8 cellular contexts compared by ENCODE assay signal in the genomic region with DNA sequence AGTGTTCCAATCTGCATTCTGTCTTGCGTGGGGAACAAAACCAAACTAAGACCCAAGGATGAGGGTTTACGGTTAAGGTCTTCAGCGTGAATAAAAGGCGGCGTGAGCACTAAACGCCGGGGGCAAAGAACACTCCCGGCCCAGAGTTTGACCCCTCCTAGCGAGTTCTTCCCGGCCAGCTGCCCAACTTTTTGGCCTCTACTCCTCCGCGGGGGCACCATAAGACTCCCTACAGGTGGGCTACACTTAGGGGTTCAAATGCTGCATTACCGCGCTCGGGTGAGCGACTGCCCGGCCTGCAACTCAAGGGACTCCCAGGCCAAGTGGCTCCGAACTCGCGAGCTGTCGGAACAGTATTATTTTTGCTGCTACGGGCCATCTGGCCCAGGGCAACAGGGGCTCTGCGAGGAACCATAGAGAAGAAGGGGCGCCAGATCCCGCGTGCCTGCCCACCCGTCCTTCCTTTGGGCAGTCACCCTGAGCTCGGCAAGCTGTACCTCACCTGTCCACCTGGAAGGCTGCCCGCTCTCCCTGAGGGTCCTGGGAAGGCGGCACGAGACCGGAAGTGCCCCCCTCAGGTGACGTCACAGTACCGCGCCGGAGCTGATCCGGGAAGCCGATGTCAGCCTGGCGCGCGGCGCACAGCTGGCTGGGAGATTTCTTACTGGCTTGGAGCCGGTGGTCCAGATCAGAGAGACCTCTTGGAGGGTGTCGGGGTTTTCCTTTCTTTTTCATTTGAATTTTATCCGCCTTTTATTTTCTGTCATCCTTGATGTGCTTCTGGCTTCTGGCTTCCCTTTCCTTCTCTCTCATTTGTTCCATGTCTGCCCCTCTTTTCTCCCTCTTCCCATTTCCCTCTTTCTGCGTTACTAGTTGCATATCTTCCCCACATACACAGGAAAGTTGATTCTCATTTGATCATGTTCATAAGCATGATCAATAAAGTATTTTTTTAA. TPM values are rescaled to one million over a fixed set of nuclear protein-coding genes. Genes with fewer than 3 reads are reported as not detected.
DNase-seq lines count a peak whose midpoint lies in the region; ATAC-seq, FAIRE-seq and TF ChIP-seq lines count a peak whose summit lies in the region.

A gene (minus strand): TSS at position 567 of the 956 bp plus-strand sequence. CDS start 21,638 bp downstream, outside the sequence.

- H3K4me1 ChIP-seq in HUES64 (ENCODE audit: insufficient read depth, low read length) (no peaks in the 10 kb centered on the region; the same call in 1 of the 2 replicates), OCI-LY7 (ENCODE audit: insufficient read depth, low read length, poor library complexity, severe bottlenecking) (no peaks in the 10 kb centered on the region), mononuclear cell (ENCODE audit: insufficient read depth, low read length) (peaks cover 8% of the 10 kb centered on the region)

- H3K9me2 ChIP-seq in OCI-LY7 (ENCODE audit: insufficient read depth, low read length): no peaks in the 10 kb centered on the region

- H4K20me1 ChIP-seq in OCI-LY7 (ENCODE audit: insufficient read depth, low read length): no peaks in the 10 kb centered on the region

- H3K27me3 ChIP-seq in HUES64 (ENCODE audit: insufficient read depth, low read length): peaks cover 24% of the 10 kb centered on the region
- H3K27me3 ChIP-seq in mononuclear cell (ENCODE audit: insufficient read depth, low read length): peaks cover 4% of the 10 kb centered on the region

- peak within 1 kb of the TSS; percentile 100 for H2AFZ ChIP-seq in OCI-LY7 (ENCODE audit: low read length)

- no peak for FAIRE-seq in D721Med (lab: Jason Lieb, UNC)

- H3K27ac ChIP-seq in HUES64 (ENCODE audit: low read depth, low read length) (peak within 1 kb of the TSS; percentile 88), OCI-LY7 (ENCODE audit: low read depth, low read length, poor library complexity, severe bottlenecking) (peak within 1 kb of the TSS; percentile 68)

- ATAC-seq in GM21515 (IDR thresholded peaks at IDR 0.05; ENCODE audit: unreplicated experiment): peak; percentile 87

- H3K4me2 ChIP-seq in OCI-LY7 (ENCODE audit: low read length): peak within 1 kb of the TSS; percentile 97

- TF ChIP-seq CTCF in D721Med (IDR thresholded peaks at IDR 0.05; ENCODE audit: insufficient read depth, missing control alignments) (no peak), OCI-LY7 (conservative IDR thresholded peaks at IDR 0.05; ENCODE audit: low read length) (no peak), epithelial cell of esophagus (IDR thresholded peaks at IDR 0.05; ENCODE audit: insufficient read depth, low read depth, low read length, missing control alignments) (no peak)

- peaks cover 30% of the 10 kb centered on the region for H3K79me2 ChIP-seq in OCI-LY7 (ENCODE audit: insufficient read depth, low read depth, low read length)

- intact Hi-C loops in OCI-LY7 (cut with micrococcal nuclease; ENCODE audit: unreplicated experiment): loop anchor here (2.0 to 10.0 kb wide), 3 partner anchors 146 to 928 kb away; no protein-coding TSS in a partner anchor

- DNase-seq in D721Med (ENCODE audit: insufficient read length, low spot score) (peak; percentile 76), OCI-LY7 (ENCODE audit: low spot score) (peak; percentile 89), activated T-cell treated with anti-CD3 and anti-CD28 coated beads for 24 hours (ENCODE audit: low read depth) (peak; percentile 84), epithelial cell of esophagus (ENCODE audit: low read depth) (peak; percentile 79)
- peak; percentile 80 to 87 for DNase-seq in stimulated activated CD8-positive, alpha-beta memory T cell treated with anti-CD3 and anti-CD28 coated beads, Interleukin-2, amount 100 ng/mL, for 48 hours (ENCODE audit: low read depth in 2 of 2)

- BruUV-seq in OCI-LY7 (replicated peaks; lab: Mats Ljungman, UMichigan): TSS peak; percentile 63

- POLR2A ChIA-PET in OCI-LY7 (lab: Charles Lee): interaction anchor here (0.6 to 1.7 kb wide), 10 partner anchors 40 to 928 kb away, joined by 3 to 7 read pairs (median 4); a partner anchor contains a TSS

- H3K9ac ChIP-seq in HUES64 (ENCODE audit: low read depth, low read length): peak within 1 kb of the TSS; percentile 94

- H3K36me3 ChIP-seq in HUES64 (ENCODE audit: insufficient read depth, low read length): no peaks in the 10 kb centered on the region
- H3K36me3 ChIP-seq in OCI-LY7 (ENCODE audit: insufficient read depth, low read length): peaks cover 9% of the 10 kb centered on the region

- 2% methylated on average over 46 of the region's 46 CpGs for WGBS in HUES64

- CTCF ChIA-PET in OCI-LY7 (lab: Charles Lee; ENCODE audit: unreplicated experiment): interaction anchor here (0.7 to 1.4 kb wide), 3 partner anchors 18 to 146 kb away, joined by 3 to 4 read pairs (median 3); no protein-coding TSS in a partner anchor

- H3K4me3 ChIP-seq in HUES64 (ENCODE audit: low read length): peak within 1 kb of the TSS; percentile 88
- peak within 1 kb of the TSS; percentile 97 for H3K4me3 ChIP-seq in OCI-LY7 (ENCODE audit: low read depth, low read length, poor library complexity, severe bottlenecking)
- peak within 1 kb of the TSS; percentile 88 for H3K4me3 ChIP-seq in epithelial cell of esophagus (ENCODE audit: low read length)
- H3K4me3 ChIP-seq in mononuclear cell (ENCODE audit: low read length): peak within 1 kb of the TSS; percentile 66

- H3K9me3 ChIP-seq in HUES64 (ENCODE audit: insufficient read depth, low read depth, low read length) (no peaks in the 10 kb centered on the region), OCI-LY7 (ENCODE audit: low read length) (no peaks in the 10 kb centered on the region), mononuclear cell (ENCODE audit: low read depth, low read length) (no peaks in the 10 kb centered on the region)

RNA-seq across cellular contexts. Expression of the gene that starts here (rescaled TPM):
- 29.2 TPM for polyA plus RNA-seq in HUES64 (2013, experiment 1 of 2)
- 27.9 TPM for polyA plus RNA-seq in HUES64 (2013, experiment 2 of 2)
- 14.5 and 21.7 TPM in 2 replicates for total RNA-seq in OCI-LY7 (2014; rRNA removed; shearing (Covaris generic))
- 38.1 and 41.8 TPM in 2 replicates for total RNA-seq in OCI-LY7 (2022)
- 5.2 TPM for total RNA-seq in mononuclear cell

Comparison
In these comparisons a context has a peak if more than half of its experiments do, and no peak if none do; other contexts are left out.
1. Peak in every context shown above with its lines: DNase-seq, ATAC-seq, H3K4me3 ChIP-seq and H3K27ac ChIP-seq.